In genomic region chr7:56087445-56087844, GRCh38 we compare ENCODE assay signal across 28 cellular contexts. TPM values are rescaled to one million over a fixed set of nuclear protein-coding genes. Genes with fewer than 3 reads are reported as not detected.
"Had no signal": no experiment of that assay in that cellular context is flagged by ENCODE, and none has a peak within 500 bp of the region (broad histone marks: within the 10 kb centered on the region; RNA-seq: fewer than 3 reads in every experiment).

No MANE protein-coding gene starts in this region.

- DNase-seq: cortex of kidney; effector memory CD8-positive, alpha-beta T cell; erythroblast; esophagus squamous epithelium; mesenchymal stem cell; mucosa of descending colon; naive B cell; nucleus accumbens; ovary; stimulated activated CD4-positive, alpha-beta T cell treated with anti-CD3 and anti-CD28 coated beads, Interleukin-2, amount 100 ng/mL, for 24 hours; stimulated activated CD4-positive, alpha-beta T cell treated with anti-CD3 and anti-CD28 coated beads, Interleukin-4, amount 100 ng/mL, for 24 hours; stimulated activated naive CD8-positive, alpha-beta T cell treated with anti-CD3 and anti-CD28 coated beads, Interleukin-15, Interleukin-2, amounts not matched to agents 100 U/mL and 50 U/mL, for 24 hours; substantia nigra; testis; tibial artery had no signal

- H3K36me3 ChIP-seq: neural progenitor cell, ovary had no signal

- H3K4me3 Mint-ChIP-seq: effector memory CD8-positive, alpha-beta T cell; mesothelial cell of epicardium; naive B cell; nephron; neural progenitor cell; stimulated activated effector memory CD8-positive, alpha-beta T cell treated with anti-CD3 and anti-CD28 coated beads, Interleukin-12 subunit alpha, Interleukin-12 subunit beta, amount 100 ng/mL, for 72 hours; type B pancreatic cell had no signal

- ATAC-seq: effector memory CD8-positive, alpha-beta T cell; left lobe of liver; mucosa of descending colon; stimulated activated effector memory CD8-positive, alpha-beta T cell treated with anti-CD3 and anti-CD28 coated beads, Interleukin-12 subunit alpha, Interleukin-12 subunit beta, amount 100 ng/mL, for 72 hours; stimulated activated naive CD8-positive, alpha-beta T cell treated with anti-CD3 and anti-CD28 coated beads, Interleukin-15, Interleukin-2, amounts not matched to agents 100 U/mL and 50 U/mL, for 24 hours had no signal

- H3K27ac Mint-ChIP-seq: mesothelial cell of epicardium; naive B cell; nephron; neural progenitor cell; stimulated activated effector memory CD8-positive, alpha-beta T cell treated with anti-CD3 and anti-CD28 coated beads, Interleukin-12 subunit alpha, Interleukin-12 subunit beta, amount 100 ng/mL, for 72 hours; type B pancreatic cell had no signal

- H3K36me3 Mint-ChIP-seq: naive B cell, type B pancreatic cell had no signal

- H3K9me3 ChIP-seq: esophagus squamous epithelium, mucosa of descending colon, ovary, right lobe of liver, testis, tibial artery had no signal

- H3K27ac ChIP-seq: esophagus squamous epithelium, neural progenitor cell, ovary, right lobe of liver, testis, tibial artery had no signal

- H3K4me3 ChIP-seq: esophagus squamous epithelium, lung, mucosa of descending colon, neural progenitor cell, ovary, right lobe of liver, smooth muscle cell, testis, tibial artery had no signal

- H3K9me3 Mint-ChIP-seq: effector memory CD8-positive, alpha-beta T cell; mesothelial cell of epicardium; naive B cell; nephron; neural progenitor cell; stimulated activated effector memory CD8-positive, alpha-beta T cell treated with anti-CD3 and anti-CD28 coated beads, Interleukin-12 subunit alpha, Interleukin-12 subunit beta, amount 100 ng/mL, for 72 hours; type B pancreatic cell had no signal

- H3K4me1 ChIP-seq: neural progenitor cell had no signal

- H3K4me1 Mint-ChIP-seq: mesothelial cell of epicardium; naive B cell; neural progenitor cell; stimulated activated effector memory CD8-positive, alpha-beta T cell treated with anti-CD3 and anti-CD28 coated beads, Interleukin-12 subunit alpha, Interleukin-12 subunit beta, amount 100 ng/mL, for 72 hours had no signal

- H3K27me3 Mint-ChIP-seq: effector memory CD8-positive, alpha-beta T cell; naive B cell; type B pancreatic cell had no signal

RNA-seq across cellular contexts. Expression of gene PHKG1, which starts 5.3 kb away (rescaled TPM):
- total RNA-seq: smooth muscle cell had no signal

RNA-seq across cellular contexts. Expression of gene NUPR2, which starts 28.8 kb away (rescaled TPM):
- total RNA-seq: dermis microvascular lymphatic vessel endothelial cell, esophagus squamous epithelium, frontal cortex, glomerular endothelial cell, left lobe of liver, liver, mesothelial cell of epicardium, right lobe of liver, smooth muscle cell had no signal
